Comparison of ENCODE assay signal across 1 cellular context in the genomic region with DNA sequence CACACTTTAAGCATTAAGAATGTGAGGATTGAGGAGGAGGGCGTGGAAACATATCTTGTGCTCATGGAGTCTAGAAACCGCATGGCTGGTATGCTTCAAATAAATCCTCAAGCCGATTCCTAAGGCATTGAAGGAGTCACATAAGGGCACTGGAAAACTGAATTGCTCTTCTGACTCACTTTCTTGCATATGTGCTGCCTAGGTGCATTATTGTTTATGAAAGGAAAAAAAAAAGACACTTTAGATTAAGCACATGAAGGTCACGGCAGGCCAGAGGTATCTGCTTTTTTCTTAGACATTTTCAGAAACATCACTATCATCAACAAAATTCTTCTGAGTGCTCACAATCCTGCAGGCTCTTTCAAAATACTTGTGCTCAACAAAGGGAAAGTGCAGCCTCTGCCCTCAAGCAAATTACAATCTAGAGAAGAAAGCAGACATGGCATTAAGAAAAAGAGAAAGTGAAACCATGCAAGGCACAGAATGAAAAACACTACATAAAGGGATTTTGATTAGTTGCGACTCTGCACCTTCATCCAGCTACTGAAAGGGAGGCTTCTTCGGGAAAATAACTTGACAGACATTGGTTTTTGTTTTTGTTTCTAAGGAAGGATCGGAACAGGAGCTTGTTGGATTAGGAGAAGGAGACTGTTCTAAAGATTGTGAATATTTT.
TF ChIP-seq lines count a peak whose summit lies in the region.

No MANE protein-coding gene starts in this region.

TF ChIP-seq in HepG2, 621 proteins besides CTCF, POLR2A, EP300 and RAD21 (continued from another document):
- TF ChIP-seq GLI4 (CRISPR knock-in tag; IDR thresholded peaks at IDR 0.05; ENCODE audit: borderline replicate concordance) (no peak), FOXK1 (CRISPR knock-in tag; IDR thresholded peaks at IDR 0.05; ENCODE audit: borderline replicate concordance, low read depth) (no peak), KAT2B (IDR thresholded peaks at IDR 0.05; ENCODE audit: borderline replicate concordance, low read depth, low read length) (no peak), ZNF235 (CRISPR knock-in tag; IDR thresholded peaks at IDR 0.05; ENCODE audit: borderline replicate concordance) (no peak)
